Comparison of ENCODE assay signal across 8 cellular contexts in the genomic region with DNA sequence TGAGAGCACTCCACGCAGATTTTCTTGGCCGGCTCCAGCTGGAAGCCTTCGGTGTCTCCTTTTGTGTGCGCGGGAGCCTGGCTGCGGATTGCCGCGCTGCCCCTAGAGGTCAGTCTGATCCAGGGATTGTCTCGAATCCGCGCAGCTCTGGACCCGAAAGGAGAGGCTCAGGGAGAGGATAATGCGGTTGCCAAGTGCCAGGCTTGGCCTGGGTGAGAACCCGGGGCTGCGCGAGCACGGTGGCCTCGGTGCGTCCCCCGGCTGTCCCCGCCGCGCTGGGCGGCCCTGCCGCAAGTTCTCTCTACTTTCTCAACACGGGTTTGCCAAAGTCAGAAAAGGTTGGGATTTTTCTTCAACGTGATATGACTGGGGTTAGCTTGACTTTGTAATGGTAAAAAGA.
DNase-seq lines count a peak whose midpoint lies in the region; ATAC-seq, FAIRE-seq and TF ChIP-seq lines count a peak whose summit lies in the region.

No MANE protein-coding gene starts in this region.

- H3K4me3 Mint-ChIP-seq in type B pancreatic cell: no peak overlapping the region

- H3K36me3 Mint-ChIP-seq in type B pancreatic cell: no peaks in the 10 kb centered on the region

- no peak overlapping the region for H3K4me3 ChIP-seq in bronchial epithelial cell (ENCODE audit: low read depth, low read length)

- DNase-seq in C1 segment of cervical spinal cord (lab: John Stamatoyannopoulos, UW) (peak in 12 of 14 donors; percentile 2 to 53 (median 26)), H54 (ENCODE audit: insufficient read length, low spot score) (peak; percentile 82), NCI-H524 (lab: John Stamatoyannopoulos, UW) (peak; percentile 88 to 93), bronchial epithelial cell (ENCODE audit: low read depth) (peak; percentile 38), left colon (peak; percentile 27 to 53), type B pancreatic cell (ENCODE audit: extremely low spot score, unreplicated experiment) (peak; percentile 81)

- no peak for TF ChIP-seq POLR2A in H54 (IDR thresholded peaks at IDR 0.05; ENCODE audit: low read depth, low read length)

- peaks cover 23% of the 10 kb centered on the region for H3K27me3 Mint-ChIP-seq in type B pancreatic cell

- no peaks in the 10 kb centered on the region for H3K9me3 Mint-ChIP-seq in type B pancreatic cell

- H3K36me3 ChIP-seq in bronchial epithelial cell (ENCODE audit: control insufficient read depth, insufficient read depth, low read length): no peaks in the 10 kb centered on the region

- intact Hi-C loops in left colon (cut with DNase I, micrococcal nuclease): no loop called here

- TF ChIP-seq CTCF in bronchial epithelial cell (IDR thresholded peaks at IDR 0.05; ENCODE audit: insufficient read depth, low read length, severe bottlenecking) (peak; percentile 94), type B pancreatic cell (conservative IDR thresholded peaks at IDR 0.05) (peak; percentile 92)

- H3K27me3 ChIP-seq in bronchial epithelial cell (ENCODE audit: control insufficient read depth, insufficient read depth, low read length): no peaks in the 10 kb centered on the region

- FAIRE-seq in H54 (lab: Jason Lieb, UNC): peak; percentile 6
- FAIRE-seq in bronchial epithelial cell (lab: Jason Lieb, UNC): no peak

- no peak overlapping the region for H3K27ac Mint-ChIP-seq in type B pancreatic cell

- peak; percentile 85 for ATAC-seq in left colon
- no peak for ATAC-seq in activated CD4-positive, CD25-positive, alpha-beta regulatory T cell treated with anti-CD3 and anti-CD28 coated beads, Interleukin-2, amount 50 U/mL, for 24 hours
- ATAC-seq in GM18511 (IDR thresholded peaks at IDR 0.05; ENCODE audit: unreplicated experiment): no peak

- no peaks in the 10 kb centered on the region for H3K4me1 Mint-ChIP-seq in type B pancreatic cell (ENCODE audit: unreplicated experiment)

Comparison
In these comparisons a context has a peak if more than half of its experiments do, and no peak if none do; other contexts are left out.
1. DNase-seq: peak in every context shown above with its lines; median percentile 90 in NCI-H524; 82 in H54; 81 in type B pancreatic cell; 40 in left colon; 38 in bronchial epithelial cell; 26 in C1 segment of cervical spinal cord.